Comparison of ENCODE assay signal across 9 cellular contexts in the genomic region with DNA sequence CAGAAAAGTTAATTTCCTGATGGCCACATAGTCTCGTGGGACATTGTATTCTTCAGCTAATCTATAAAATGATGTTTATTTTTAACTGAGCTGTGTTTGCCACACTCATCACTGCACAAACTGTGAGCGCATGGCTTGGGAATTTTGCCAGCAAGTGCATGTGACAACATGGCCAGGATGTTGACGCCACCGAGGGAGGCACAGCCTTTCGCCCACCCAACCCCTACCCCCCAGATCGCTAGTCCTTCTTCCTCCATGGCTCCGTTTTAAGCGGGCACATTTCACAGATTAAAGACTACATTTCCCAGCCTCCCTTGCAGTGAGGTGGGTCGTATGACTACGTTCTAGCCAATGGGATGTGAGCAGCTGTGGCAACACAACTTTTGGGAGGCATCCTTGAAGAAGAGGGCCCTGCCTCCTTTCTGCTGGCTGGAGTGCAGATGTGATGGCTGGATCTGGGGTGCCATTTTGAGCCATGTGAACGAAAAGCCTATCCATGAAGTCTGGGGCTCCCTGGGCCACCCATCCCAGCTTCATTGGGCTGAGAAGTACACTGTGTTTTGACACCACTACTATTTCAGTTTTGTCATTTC. TPM values are rescaled to one million over a fixed set of nuclear protein-coding genes. Genes with fewer than 3 reads are reported as not detected.
DNase-seq lines count a peak whose midpoint lies in the region; ATAC-seq, FAIRE-seq and TF ChIP-seq lines count a peak whose summit lies in the region.
"Had no signal": no experiment of that assay in that cellular context is flagged by ENCODE, and none has a peak within 500 bp of the region (broad histone marks: within the 10 kb centered on the region; RNA-seq: fewer than 3 reads in every experiment).

No MANE protein-coding gene starts in this region.

- WGBS in mammary epithelial cell (ENCODE audit: low coverage, missing lambda C conversion rate), result 29% methylated on average over 5 of the region's 11 CpGs

- no peaks in the 10 kb centered on the region for H3K79me2 ChIP-seq in mammary epithelial cell (ENCODE audit: insufficient read depth, low read length)

- no peaks in the 10 kb centered on the region for H4K20me1 ChIP-seq in mammary epithelial cell (ENCODE audit: insufficient read depth, low read length)

- H3K4me1 ChIP-seq in mammary epithelial cell (ENCODE audit: insufficient read depth, low read length) (peaks cover 18% of the 10 kb centered on the region), muscle layer of duodenum (ENCODE audit: control insufficient read depth in 1 of 2, insufficient read depth in 2 of 2, low read length in 2 of 2) (peaks cover 0 to 16% of the 10 kb centered on the region in 2 donors)

- H3K9ac ChIP-seq in mammary epithelial cell (ENCODE audit: insufficient read depth, low read length), result no peak overlapping the region

- H3K4me1 Mint-ChIP-seq in activated CD4-positive, alpha-beta memory T cell treated with anti-CD3 and anti-CD28 coated beads for 36 hours (ENCODE audit: low read depth), result peaks cover 4% of the 10 kb centered on the region
- H3K4me1 Mint-ChIP-seq in activated CD4-positive, alpha-beta memory T cell treated with anti-CD3 and anti-CD28 coated beads, Interleukin-2, amount 10 ng/mL, durations not matched to agents 7 days and 5 days, result peaks cover 7% of the 10 kb centered on the region

- DNase-seq in activated CD4-positive, alpha-beta memory T cell treated with anti-CD3 and anti-CD28 coated beads for 36 hours, result peak; percentile 38
- no peak for DNase-seq in activated CD4-positive, alpha-beta memory T cell treated with anti-CD3 and anti-CD28 coated beads, Interleukin-2, amount 10 ng/mL, durations not matched to agents 7 days and 5 days
- DNase-seq in NCI-H774 (lab: John Stamatoyannopoulos, UW) (peak; percentile 79), mammary epithelial cell (peak; percentile 47), iPS-NIHi11 (ENCODE audit: low spot score) (no peak), D721Med (ENCODE audit: insufficient read length, low spot score) (no peak)

- H3K27me3 Mint-ChIP-seq in activated CD4-positive, alpha-beta memory T cell treated with anti-CD3 and anti-CD28 coated beads for 36 hours, result peaks cover 28% of the 10 kb centered on the region
- peaks cover 37% of the 10 kb centered on the region for H3K27me3 Mint-ChIP-seq in activated CD4-positive, alpha-beta memory T cell treated with anti-CD3 and anti-CD28 coated beads, Interleukin-2, amount 10 ng/mL, durations not matched to agents 7 days and 5 days

- no peak overlapping the region for H3K4me3 Mint-ChIP-seq in activated CD4-positive, alpha-beta memory T cell treated with anti-CD3 and anti-CD28 coated beads for 36 hours
- H3K4me3 Mint-ChIP-seq in activated CD4-positive, alpha-beta memory T cell treated with anti-CD3 and anti-CD28 coated beads, Interleukin-2, amount 10 ng/mL, durations not matched to agents 7 days and 5 days, result no peak overlapping the region

- H3K9me3 Mint-ChIP-seq in activated CD4-positive, alpha-beta memory T cell treated with anti-CD3 and anti-CD28 coated beads for 36 hours, result no peaks in the 10 kb centered on the region
- no peaks in the 10 kb centered on the region for H3K9me3 Mint-ChIP-seq in activated CD4-positive, alpha-beta memory T cell treated with anti-CD3 and anti-CD28 coated beads, Interleukin-2, amount 10 ng/mL, durations not matched to agents 7 days and 5 days

- no peaks in the 10 kb centered on the region for H3K36me3 ChIP-seq in mammary epithelial cell (ENCODE audit: insufficient read depth, low read length)
- no peaks in the 10 kb centered on the region for H3K36me3 ChIP-seq in muscle layer of duodenum (ENCODE audit: control insufficient read depth in 1 of 2, insufficient read depth in 2 of 2, low read length in 2 of 2)

- dilution Hi-C loops in mammary epithelial cell (cut with HindIII; ENCODE audit: low sequenced_read_pairs), result no loop called here

- in situ Hi-C loops in mammary epithelial cell (cut with MboI; ENCODE audit: low sequenced_read_pairs in 2 of 2), result loop anchor here (10.0 kb wide), 3 partner anchors 141 to 231 kb away; partner anchors contain the start of gene ENTPD8 (in 1 of the 2)

- H3K27me3 ChIP-seq in mammary epithelial cell (ENCODE audit: insufficient read depth, low read length) (peaks cover 2% of the 10 kb centered on the region), muscle layer of duodenum (ENCODE audit: low read depth, low read length) (peaks cover 32% of the 10 kb centered on the region)

- no TSS peak for BruUV-seq in mammary epithelial cell (replicated peaks; lab: Mats Ljungman, UMichigan)

- no peak overlapping the region for H3K27ac ChIP-seq in mammary epithelial cell (ENCODE audit: insufficient read depth, low read depth, low read length)
- H3K27ac ChIP-seq in muscle layer of duodenum (ENCODE audit: low read length), result peak overlapping the region; percentile 58

- CTCF ChIA-PET in activated CD4-positive, alpha-beta memory T cell treated with anti-CD3 and anti-CD28 coated beads for 36 hours (lab: Charles Lee), result interaction anchor here (0.8 to 2.1 kb wide), 5 partner anchors 8 to 150 kb away, joined by 3 to 5 read pairs (median 3); partner anchors contain the start of genes EXD3 and NRARP
- CTCF ChIA-PET in activated CD4-positive, alpha-beta memory T cell treated with anti-CD3 and anti-CD28 coated beads, Interleukin-2, amount 10 ng/mL, durations not matched to agents 7 days and 5 days (lab: Charles Lee), result interaction anchor here (0.7 kb wide), 1 partner anchor 8 kb away, joined by 3 read pairs; the partner anchor contains the start of gene NRARP
- CTCF ChIA-PET in mammary epithelial cell (lab: Charles Lee; ENCODE audit: low non-redundant PET), result no interaction called here

- H3K4me2 ChIP-seq in mammary epithelial cell (ENCODE audit: insufficient read depth, low read depth, low read length), result no peak overlapping the region

- TF ChIP-seq CTCF in mammary epithelial cell (conservative IDR thresholded peaks at IDR 0.05 in 1 of 2, IDR thresholded peaks at IDR 0.05 in 1 of 2; ENCODE audit: extremely low read depth in 1 of 2, insufficient read depth in 1 of 2, low read depth in 1 of 2, low read length in 2 of 2), result no peak
- TF ChIP-seq CTCF in D721Med (IDR thresholded peaks at IDR 0.05; ENCODE audit: insufficient read depth, missing control alignments), result no peak

- no peak for ATAC-seq in HG03135 (IDR thresholded peaks at IDR 0.05; ENCODE audit: unreplicated experiment)

- H3K4me3 ChIP-seq in mammary epithelial cell (replicated peaks in 1 of 3; ENCODE audit: insufficient read depth in 1 of 3, low read depth in 2 of 3, low read length in 3 of 3), result no peak overlapping the region
- H3K4me3 ChIP-seq in muscle layer of duodenum (ENCODE audit: low read depth in 1 of 2, low read length in 2 of 2), result peak overlapping the region in 1 of 2 donors; percentile 16

- no peaks in the 10 kb centered on the region for H3K9me3 ChIP-seq in mammary epithelial cell (replicated peaks; ENCODE audit: insufficient read depth, low read length)
- no peaks in the 10 kb centered on the region for H3K9me3 ChIP-seq in muscle layer of duodenum (ENCODE audit: control insufficient read depth in 1 of 2, low read length in 2 of 2)

- no peaks in the 10 kb centered on the region for H3K36me3 Mint-ChIP-seq in activated CD4-positive, alpha-beta memory T cell treated with anti-CD3 and anti-CD28 coated beads for 36 hours
- no peaks in the 10 kb centered on the region for H3K36me3 Mint-ChIP-seq in activated CD4-positive, alpha-beta memory T cell treated with anti-CD3 and anti-CD28 coated beads, Interleukin-2, amount 10 ng/mL, durations not matched to agents 7 days and 5 days (ENCODE audit: low read depth)

- POLR2A ChIA-PET in activated CD4-positive, alpha-beta memory T cell treated with anti-CD3 and anti-CD28 coated beads for 36 hours (lab: Charles Lee), result no interaction called here
- POLR2A ChIA-PET in activated CD4-positive, alpha-beta memory T cell treated with anti-CD3 and anti-CD28 coated beads, Interleukin-2, amount 10 ng/mL, durations not matched to agents 7 days and 5 days (lab: Charles Lee), result interaction anchor here (1.3 kb wide), 1 partner anchor 53 kb away, joined by 3 read pairs; the partner anchor contains the start of gene TUBB4B

- peak overlapping the region; percentile 51 for H2AFZ ChIP-seq in mammary epithelial cell (ENCODE audit: low read depth, low read length)

- no peak overlapping the region for H3K27ac Mint-ChIP-seq in activated CD4-positive, alpha-beta memory T cell treated with anti-CD3 and anti-CD28 coated beads for 36 hours
- H3K27ac Mint-ChIP-seq in activated CD4-positive, alpha-beta memory T cell treated with anti-CD3 and anti-CD28 coated beads, Interleukin-2, amount 10 ng/mL, durations not matched to agents 7 days and 5 days, result no peak overlapping the region

- intact Hi-C loops in activated CD4-positive, alpha-beta memory T cell treated with anti-CD3 and anti-CD28 coated beads for 36 hours (cut with micrococcal nuclease), result loop anchor here (10.0 kb wide), 1 partner anchor 241 kb away; no protein-coding TSS in a partner anchor
- intact Hi-C loops in mammary epithelial cell (cut with micrococcal nuclease), result loop anchor here (1.0 to 2.0 kb wide), 3 partner anchors 113 to 233 kb away; no protein-coding TSS in a partner anchor

- no peak for FAIRE-seq in D721Med (lab: Jason Lieb, UNC)

RNA-seq across cellular contexts. Expression of gene NRARP, which starts 7.9 kb away (rescaled TPM):
- 1 to 10 TPM in 1 of 2 experiments, under 1 TPM in 1; 0.82 to 1.1 TPM for total RNA-seq in activated CD4-positive, alpha-beta memory T cell treated with anti-CD3 and anti-CD28 coated beads for 36 hours
- under 1 TPM; 0.71 to 0.75 TPM for total RNA-seq in activated CD4-positive, alpha-beta memory T cell treated with anti-CD3 and anti-CD28 coated beads, Interleukin-2, amount 10 ng/mL, durations not matched to agents 7 days and 5 days
- total RNA-seq in mammary epithelial cell, result 1 to 10 TPM in 1 of 2 donors, under 1 TPM in 1; 0.50 to 1.2 TPM
- polyA plus RNA-seq in mammary epithelial cell, result 0.37 TPM
- not detected for polyA minus RNA-seq in mammary epithelial cell

RNA-seq across cellular contexts. Expression of gene TOR4A, which starts 16.7 kb away (rescaled TPM):
- 1 to 10 TPM; 6.6 to 6.8 TPM for total RNA-seq in activated CD4-positive, alpha-beta memory T cell treated with anti-CD3 and anti-CD28 coated beads for 36 hours
- total RNA-seq in activated CD4-positive, alpha-beta memory T cell treated with anti-CD3 and anti-CD28 coated beads, Interleukin-2, amount 10 ng/mL, durations not matched to agents 7 days and 5 days, result 10 to 100 TPM; 22.4 to 23.2 TPM
- 1 to 10 TPM in 1 of 2 donors, under 1 TPM in 1; 0.73 to 1.5 TPM for total RNA-seq in mammary epithelial cell
- polyA plus RNA-seq in mammary epithelial cell, result 0.11 TPM
- polyA minus RNA-seq in mammary epithelial cell, result not detected

RNA-seq across cellular contexts. Expression of gene NELFB, which starts 39.1 kb away (rescaled TPM):
- total RNA-seq in activated CD4-positive, alpha-beta memory T cell treated with anti-CD3 and anti-CD28 coated beads for 36 hours, result 10 to 100 TPM; 57.2 to 57.9 TPM
- total RNA-seq in activated CD4-positive, alpha-beta memory T cell treated with anti-CD3 and anti-CD28 coated beads, Interleukin-2, amount 10 ng/mL, durations not matched to agents 7 days and 5 days, result 10 to 100 TPM; 58.8 to 59.6 TPM
- total RNA-seq in mammary epithelial cell, result 10 to 100 TPM; 39.5 to 54.9 TPM
- polyA plus RNA-seq in mammary epithelial cell, result 44.4 TPM
- 37.9 TPM for polyA minus RNA-seq in mammary epithelial cell

RNA-seq across cellular contexts. Expression of gene STPG3, which starts 43.1 kb away (rescaled TPM):
- total RNA-seq in activated CD4-positive, alpha-beta memory T cell treated with anti-CD3 and anti-CD28 coated beads for 36 hours, result not detected
- not detected for total RNA-seq in activated CD4-positive, alpha-beta memory T cell treated with anti-CD3 and anti-CD28 coated beads, Interleukin-2, amount 10 ng/mL, durations not matched to agents 7 days and 5 days
- total RNA-seq in mammary epithelial cell, result not detected
- polyA plus RNA-seq in mammary epithelial cell, result not detected
- polyA minus RNA-seq in mammary epithelial cell, result not detected
- total RNA-seq: pulmonary artery endothelial cell had no signal

RNA-seq across cellular contexts. Expression of gene TUBB4B, which starts 53.1 kb away (rescaled TPM):
- total RNA-seq in activated CD4-positive, alpha-beta memory T cell treated with anti-CD3 and anti-CD28 coated beads for 36 hours, result 100 to 1,000 TPM; 320 to 325 TPM
- 100 to 1,000 TPM; 314 to 319 TPM for total RNA-seq in activated CD4-positive, alpha-beta memory T cell treated with anti-CD3 and anti-CD28 coated beads, Interleukin-2, amount 10 ng/mL, durations not matched to agents 7 days and 5 days
- total RNA-seq in mammary epithelial cell, result 100 to 1,000 TPM; 177 to 464 TPM
- 853 TPM for polyA plus RNA-seq in mammary epithelial cell
- 613 TPM for polyA minus RNA-seq in mammary epithelial cell

Comparison
In these comparisons a context has a peak if more than half of its experiments do, and no peak if none do; other contexts are left out.
1. DNase-seq: peak in activated CD4-positive, alpha-beta memory T cell treated with anti-CD3 and anti-CD28 coated beads for 36 hours (single experiment), NCI-H774 (single experiment) and mammary epithelial cell (single experiment); none in activated CD4-positive, alpha-beta memory T cell treated with anti-CD3 and anti-CD28 coated beads, Interleukin-2, amount 10 ng/mL, durations not matched to agents 7 days and 5 days (single experiment), iPS-NIHi11 (single experiment) and D721Med (single experiment).